In the genomic region with DNA sequence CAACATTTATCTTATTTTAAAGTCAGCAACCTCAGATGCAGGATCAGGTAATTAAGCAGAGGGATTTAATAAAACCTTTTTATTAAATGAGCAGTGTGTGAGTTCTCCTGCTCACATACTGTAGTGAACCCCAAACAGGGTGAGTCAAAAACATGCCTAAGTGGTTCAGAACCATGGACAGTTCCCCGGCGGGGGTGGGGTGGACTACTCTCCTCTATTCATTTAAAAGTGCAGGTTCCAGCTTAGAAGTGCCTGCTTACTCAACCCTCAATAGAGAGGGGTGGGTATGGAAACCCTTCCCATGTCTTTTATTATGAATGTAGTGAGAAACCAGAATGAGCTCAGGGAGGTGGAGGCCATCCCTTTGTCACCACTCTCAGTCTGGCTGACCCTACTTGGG, we compare ENCODE assay signal across 11 cellular contexts.
A peak's percentile ranks its signal among the peaks of the same experiment; 100 is the strongest.
DNase-seq lines count a peak whose midpoint lies in the region; ATAC-seq and TF ChIP-seq lines count a peak whose summit lies in the region.
"Had no signal": no experiment of that assay in that cellular context is flagged by ENCODE, and none has a peak within 500 bp of the region (broad histone marks: within the 10 kb centered on the region; RNA-seq: fewer than 3 reads in every experiment).

No MANE protein-coding gene starts in this region.

- no peaks in the 10 kb centered on the region for H3K4me1 Mint-ChIP-seq in endothelial cell (ENCODE audit: unreplicated experiment)

- no peak for TF ChIP-seq CTCF in RWPE1 (conservative IDR thresholded peaks at IDR 0.05; ENCODE audit: low read depth)
- no peak for TF ChIP-seq CTCF in endothelial cell (IDR thresholded peaks at IDR 0.05; ENCODE audit: unreplicated experiment)

- POLR2A ChIA-PET in RWPE1 (lab: Yijun Ruan, JAX; ENCODE audit: low non-redundant PET): no interaction called here

- no peak overlapping the region for H3K27ac ChIP-seq in RWPE1
- H3K27ac ChIP-seq: ovary, upper lobe of left lung had no signal

- H3K9me3 Mint-ChIP-seq in endothelial cell (ENCODE audit: unreplicated experiment): no peaks in the 10 kb centered on the region

- ATAC-seq in GM18907 (IDR thresholded peaks at IDR 0.05; ENCODE audit: unreplicated experiment) (no peak), HG03135 (IDR thresholded peaks at IDR 0.05; ENCODE audit: unreplicated experiment) (no peak)

- H3K4me3 Mint-ChIP-seq in endothelial cell (ENCODE audit: unreplicated experiment): no peak overlapping the region

- no peaks in the 10 kb centered on the region for H3K36me3 Mint-ChIP-seq in endothelial cell (ENCODE audit: low read depth, unreplicated experiment)

- peak; percentile 9 for DNase-seq in SIG-M5 treated with dmso at 0.1 percent for 504 hours (lab: John Stamatoyannopoulos, UW; ENCODE audit: unreplicated experiment)
- no peak for DNase-seq in SIG-M5 (lab: John Stamatoyannopoulos, UW)
- DNase-seq in RWPE1 (ENCODE audit: low spot score): peak; percentile 49
- DNase-seq in endothelial cell (ENCODE audit: low spot score): peak; percentile 56
- peak; percentile 1 to 28 for DNase-seq in stimulated activated CD4-positive, alpha-beta T cell treated with anti-CD3 and anti-CD28 coated beads, Interleukin-4, amount 100 ng/mL, for 48 hours (ENCODE audit: low read depth in 2 of 2)
- DNase-seq in NCI-H526 treated with DMSO at 0.1 percent for 48 hours (lab: John Stamatoyannopoulos, UW): no peak
- DNase-seq: SW 1271, upper lobe of left lung had no signal

- CTCF ChIA-PET in RWPE1 (lab: Yijun Ruan, JAX): interaction anchor here (0.6 kb wide), 1 partner anchor 535 kb away, joined by 3 read pairs; no protein-coding TSS in a partner anchor

- peaks cover 1% of the 10 kb centered on the region for H3K27me3 Mint-ChIP-seq in endothelial cell (ENCODE audit: unreplicated experiment)

- H3K27ac Mint-ChIP-seq in endothelial cell (ENCODE audit: unreplicated experiment): no peak overlapping the region

Comparison
In these comparisons a context has a peak if more than half of its experiments do, and no peak if none do; other contexts are left out.
1. DNase-seq: peak in SIG-M5 treated with dmso at 0.1 percent for 504 hours (single experiment), RWPE1 (single experiment), endothelial cell (single experiment) and stimulated activated CD4-positive, alpha-beta T cell treated with anti-CD3 and anti-CD28 coated beads, Interleukin-4, amount 100 ng/mL, for 48 hours (2 of 2); none in SIG-M5 (single experiment) and NCI-H526 treated with DMSO at 0.1 percent for 48 hours (single experiment).